ENCODE assay signal across 17 cellular contexts in the genomic region with DNA sequence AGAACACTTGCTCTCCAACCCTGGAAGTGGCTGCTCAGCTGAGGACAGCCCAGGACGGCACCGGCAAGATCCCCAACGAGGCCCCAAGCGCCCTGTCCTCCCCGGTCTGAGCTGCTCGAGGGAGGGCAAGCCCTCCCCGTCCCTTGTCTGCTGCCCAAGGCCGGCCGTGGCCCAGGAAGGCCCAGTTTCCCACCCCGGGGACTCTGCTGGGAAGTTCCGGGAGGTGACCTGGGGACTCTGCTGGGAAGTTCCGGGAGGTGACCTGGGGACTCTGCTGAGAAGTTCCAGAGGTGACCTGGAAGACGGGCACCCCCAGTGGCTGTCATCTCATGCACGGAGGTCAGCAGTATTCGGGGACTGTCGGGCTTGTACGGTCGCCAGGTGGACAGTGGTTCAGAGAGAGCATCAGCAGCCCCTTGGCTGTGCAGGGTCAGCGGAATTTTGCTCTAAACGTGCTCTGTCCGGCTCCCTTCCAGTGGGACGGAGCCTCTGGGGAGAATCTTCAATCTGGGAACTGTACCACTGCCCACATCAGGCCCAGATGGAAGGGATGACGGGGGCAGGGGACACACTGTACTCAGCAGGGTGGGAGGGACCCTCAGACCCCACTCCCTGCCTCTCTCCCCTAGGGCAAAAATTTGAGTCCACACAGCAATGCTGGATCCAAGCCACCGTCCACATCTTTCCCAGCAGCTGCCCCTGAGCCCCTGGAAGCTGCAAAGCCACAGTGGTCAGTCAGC. TPM values are rescaled to one million over a fixed set of nuclear protein-coding genes. Genes with fewer than 3 reads are reported as not detected.
DNase-seq lines count a peak whose midpoint lies in the region; ATAC-seq and TF ChIP-seq lines count a peak whose summit lies in the region.
"Had no signal": no experiment of that assay in that cellular context is flagged by ENCODE, and none has a peak within 500 bp of the region (broad histone marks: within the 10 kb centered on the region; RNA-seq: fewer than 3 reads in every experiment).

No MANE protein-coding gene starts in this region.

- H3K18ac ChIP-seq in neuronal stem cell (ENCODE audit: low read length) (peak overlapping the region; percentile 58), trophoblast cell (ENCODE audit: low read length) (no peak overlapping the region)

- H3K27me3 ChIP-seq in HUES6 (ENCODE audit: control insufficient read depth, insufficient read depth, low read length): no peaks in the 10 kb centered on the region
- peaks cover 0 to 3% (median 0%) of the 10 kb centered on the region in 3 experiments for H3K27me3 ChIP-seq in neuronal stem cell (ENCODE audit: control insufficient read depth in 3 of 3, insufficient read depth in 3 of 3, low read depth in 1 of 3, low read length in 3 of 3)
- no peaks in the 10 kb centered on the region for H3K27me3 ChIP-seq in tibial artery
- H3K27me3 ChIP-seq in trophoblast cell (ENCODE audit: insufficient read depth, low read length): no peaks in the 10 kb centered on the region
- H3K27me3 ChIP-seq: MG63 had no signal

- H2AK5ac ChIP-seq in neuronal stem cell (ENCODE audit: low read depth, low read length): peak overlapping the region; percentile 32
- no peak overlapping the region for H2AK5ac ChIP-seq in trophoblast cell (ENCODE audit: low read length)

- no peak overlapping the region for H3K9ac ChIP-seq in HUES6 (ENCODE audit: low read length)
- H3K9ac ChIP-seq in neuronal stem cell (ENCODE audit: low read depth, low read length, poor library complexity): peak overlapping the region; percentile 32
- no peak overlapping the region for H3K9ac ChIP-seq in trophoblast cell (ENCODE audit: low read length)

- H2BK5ac ChIP-seq in neuronal stem cell (ENCODE audit: low read length) (peak overlapping the region; percentile 71), trophoblast cell (ENCODE audit: low read depth, low read length, poor library complexity) (no peak overlapping the region)

- DNase-seq in epidermal melanocyte (ENCODE audit: insufficient read length, low spot score) (peak; percentile 13), neuronal stem cell (ENCODE audit: low spot score) (no peak), tibial artery (peak in 1 of 2 donors; percentile 62), trophoblast cell (no peak), NCI-H510A treated with DMSO at 0.1 percent for 48 hours (lab: John Stamatoyannopoulos, UW) (no peak)
- DNase-seq: activated CD4-positive, alpha-beta T cell treated with anti-CD3 and anti-CD28 coated beads, Interleukin-2, amount 50 U/mL, for 1 hour; activated naive CD8-positive, alpha-beta T cell treated with anti-CD3 and anti-CD28 coated beads, Interleukin-2, amount 50 U/mL, for 24 hours; activated T-cell treated with anti-CD3 and anti-CD28 coated beads, Interleukin-2, amount 50 U/mL, for 4 hours; central memory CD4-positive, alpha-beta T cell; MG63; NCI-H187 treated with DMSO at 0.1 percent for 48 hours; NCI-H510A; stimulated activated naive CD8-positive, alpha-beta T cell treated with anti-CD3 and anti-CD28 coated beads, Interleukin-15, amount 100 ng/mL, for 72 hours had no signal

- H3K14ac ChIP-seq in neuronal stem cell (ENCODE audit: low read length) (peak overlapping the region; percentile 47), trophoblast cell (ENCODE audit: low read length) (no peak overlapping the region)

- H2AFZ ChIP-seq in neuronal stem cell (ENCODE audit: low read length) (no peak overlapping the region), trophoblast cell (ENCODE audit: insufficient read depth, low read length, poor library complexity) (no peak overlapping the region)
- H2AFZ ChIP-seq: GM23338 had no signal

- no peak overlapping the region for H3K27ac Mint-ChIP-seq in stimulated activated memory B cell treated with anti-CD40 and anti-IgM and Interleukin-4, amounts not matched to agents 10 μg/mL and 1 μg/mL and 100 μg/mL, for 72 hours
- H3K27ac Mint-ChIP-seq: activated naive CD8-positive, alpha-beta T cell treated with anti-CD3 and anti-CD28 coated beads, Interleukin-2, amount 50 U/mL, for 24 hours had no signal

- H3K9me3 Mint-ChIP-seq in stimulated activated memory B cell treated with anti-CD40 and anti-IgM and Interleukin-4, amounts not matched to agents 10 μg/mL and 1 μg/mL and 100 μg/mL, for 72 hours: no peaks in the 10 kb centered on the region
- H3K9me3 Mint-ChIP-seq: activated naive CD8-positive, alpha-beta T cell treated with anti-CD3 and anti-CD28 coated beads, Interleukin-2, amount 50 U/mL, for 24 hours; activated T-cell treated with anti-CD3 and anti-CD28 coated beads, Interleukin-2, amount 50 U/mL, for 4 hours; CD4-positive, alpha-beta memory T cell; GM23338; stimulated activated naive CD8-positive, alpha-beta T cell treated with anti-CD3 and anti-CD28 coated beads, Interleukin-15, amount 100 ng/mL, for 72 hours had no signal

- no peak overlapping the region for H4K8ac ChIP-seq in neuronal stem cell (ENCODE audit: low read depth, low read length)
- H4K8ac ChIP-seq in trophoblast cell (ENCODE audit: low read depth, low read length): no peak overlapping the region

- H3K4me1 ChIP-seq in HUES6 (ENCODE audit: control insufficient read depth, insufficient read depth, low read length): peaks cover 57% of the 10 kb centered on the region
- peaks cover 2 to 9% of the 10 kb centered on the region in 2 donors for H3K4me1 ChIP-seq in neuronal stem cell (ENCODE audit: control insufficient read depth in 2 of 2, insufficient read depth in 1 of 2, low read depth in 1 of 2, low read length in 2 of 2)
- peaks cover 25 to 96% (median 89%) of the 10 kb centered on the region in 4 donors for H3K4me1 ChIP-seq in tibial artery
- H3K4me1 ChIP-seq in trophoblast cell (ENCODE audit: control insufficient read depth in 1 of 2, insufficient read depth in 2 of 2, low read length in 2 of 2): peaks cover 18 to 22% of the 10 kb centered on the region in 2 experiments

- no peak overlapping the region for H4K12ac ChIP-seq in trophoblast cell (ENCODE audit: low read depth, low read length)

- H3K4ac ChIP-seq in neuronal stem cell (ENCODE audit: low read length) (no peak overlapping the region), trophoblast cell (ENCODE audit: low read depth, low read length) (no peak overlapping the region)

- H2BK15ac ChIP-seq in neuronal stem cell (ENCODE audit: low read length): peak overlapping the region; percentile 43

- no peaks in the 10 kb centered on the region for H3K36me3 Mint-ChIP-seq in stimulated activated memory B cell treated with anti-CD40 and anti-IgM and Interleukin-4, amounts not matched to agents 10 μg/mL and 1 μg/mL and 100 μg/mL, for 72 hours

- H4K91ac ChIP-seq in neuronal stem cell (ENCODE audit: low read depth, low read length, poor library complexity): no peak overlapping the region
- H4K91ac ChIP-seq in trophoblast cell (ENCODE audit: low read depth, low read length): no peak overlapping the region

- H3K79me1 ChIP-seq in neuronal stem cell (ENCODE audit: low read depth, low read length) (peaks cover 7% of the 10 kb centered on the region), trophoblast cell (ENCODE audit: low read length) (peaks cover 12% of the 10 kb centered on the region)

- H3K27me3 Mint-ChIP-seq in stimulated activated memory B cell treated with anti-CD40 and anti-IgM and Interleukin-4, amounts not matched to agents 10 μg/mL and 1 μg/mL and 100 μg/mL, for 72 hours: peaks cover 54% of the 10 kb centered on the region
- H3K27me3 Mint-ChIP-seq: activated naive CD8-positive, alpha-beta T cell treated with anti-CD3 and anti-CD28 coated beads, Interleukin-2, amount 50 U/mL, for 24 hours; CD4-positive, alpha-beta memory T cell; stimulated activated naive CD8-positive, alpha-beta T cell treated with anti-CD3 and anti-CD28 coated beads, Interleukin-15, amount 100 ng/mL, for 72 hours had no signal

- intact Hi-C loops in tibial artery (cut with DNase I; ENCODE audit: low total_unique reads): loop anchor here (5.0 kb wide), 2 partner anchors 34 to 36 kb away; no protein-coding TSS in a partner anchor

- H2BK120ac ChIP-seq in neuronal stem cell (ENCODE audit: low read depth, low read length) (no peak overlapping the region), trophoblast cell (ENCODE audit: insufficient read depth, low read length, poor library complexity) (no peak overlapping the region)

- H3K27ac ChIP-seq in HUES6 (ENCODE audit: low read depth, low read length) (0 out of 2 replicates have a peak overlapping the region, but pooled peaks have one; percentile 19), neuronal stem cell (replicated peaks; ENCODE audit: low read length) (no peak overlapping the region), tibial artery (peak overlapping the region; percentile 96), trophoblast cell (ENCODE audit: low read depth, low read length) (no peak overlapping the region)

- TF ChIP-seq CTCF in tibial artery (IDR thresholded peaks at IDR 0.05): no peak

- H3K9me3 ChIP-seq in HUES6 (ENCODE audit: control insufficient read depth, insufficient read depth, low read depth, low read length) (no peaks in the 10 kb centered on the region), neuronal stem cell (replicated peaks in 1 of 2; ENCODE audit: control insufficient read depth in 2 of 2, insufficient read depth in 1 of 2, low read depth in 1 of 2, low read length in 2 of 2) (no peaks in the 10 kb centered on the region), tibial artery (no peaks in the 10 kb centered on the region), trophoblast cell (ENCODE audit: insufficient read depth, low read depth, low read length) (no peaks in the 10 kb centered on the region)
- H3K9me3 ChIP-seq: MG63 had no signal

- H3K23ac ChIP-seq in neuronal stem cell (ENCODE audit: low read depth, low read length, poor library complexity): peak overlapping the region; percentile 6
- H3K23ac ChIP-seq in trophoblast cell (ENCODE audit: low read length): no peak overlapping the region

- ATAC-seq in stimulated activated memory B cell treated with anti-CD40 and anti-IgM and Interleukin-4, amounts not matched to agents 10 μg/mL and 1 μg/mL and 100 μg/mL, for 72 hours: no peak
- ATAC-seq: activated naive CD8-positive, alpha-beta T cell treated with anti-CD3 and anti-CD28 coated beads, Interleukin-2, amount 50 U/mL, for 24 hours; activated T-cell treated with anti-CD3 and anti-CD28 coated beads, Interleukin-2, amount 50 U/mL, for 4 hours; GM23338; stimulated activated naive CD8-positive, alpha-beta T cell treated with anti-CD3 and anti-CD28 coated beads, Interleukin-15, amount 100 ng/mL, for 72 hours had no signal

- H3K4me1 Mint-ChIP-seq in stimulated activated memory B cell treated with anti-CD40 and anti-IgM and Interleukin-4, amounts not matched to agents 10 μg/mL and 1 μg/mL and 100 μg/mL, for 72 hours: peaks cover 8% of the 10 kb centered on the region

- H3K36me3 ChIP-seq in HUES6 (ENCODE audit: control insufficient read depth, insufficient read depth, low read length) (no peaks in the 10 kb centered on the region), neuronal stem cell (replicated peaks in 1 of 2; ENCODE audit: control insufficient read depth in 2 of 2, insufficient read depth in 2 of 2, low read length in 2 of 2) (no peaks in the 10 kb centered on the region), tibial artery (peaks cover 0 to 10% (median 1%) of the 10 kb centered on the region in 3 donors), trophoblast cell (ENCODE audit: control insufficient read depth in 1 of 2, insufficient read depth in 2 of 2, low read length in 2 of 2) (peaks cover 7% of the 10 kb centered on the region in 2 experiments)

- H3K4me3 ChIP-seq in HUES6 (ENCODE audit: low read depth, low read length) (no peak overlapping the region), neuronal stem cell (ENCODE audit: low read length in 2 of 2) (no peak overlapping the region), tibial artery (no peak overlapping the region), trophoblast cell (ENCODE audit: low read depth, low read length) (no peak overlapping the region)
- H3K4me3 ChIP-seq: GM23338, MG63 had no signal

- no peak overlapping the region for H2BK12ac ChIP-seq in neuronal stem cell (ENCODE audit: low read length)
- no peak overlapping the region for H2BK12ac ChIP-seq in trophoblast cell (ENCODE audit: low read length)

- peaks cover 4% of the 10 kb centered on the region for H3K79me2 ChIP-seq in trophoblast cell (ENCODE audit: control insufficient read depth, insufficient read depth, low read length, poor library complexity)

- H3K4me2 ChIP-seq in neuronal stem cell (ENCODE audit: insufficient read depth, low read length, poor library complexity, severe bottlenecking): no peak overlapping the region
- no peak overlapping the region for H3K4me2 ChIP-seq in trophoblast cell (ENCODE audit: low read length)
- H3K4me2 ChIP-seq: GM23338 had no signal

- no peak overlapping the region for H3K4me3 Mint-ChIP-seq in stimulated activated memory B cell treated with anti-CD40 and anti-IgM and Interleukin-4, amounts not matched to agents 10 μg/mL and 1 μg/mL and 100 μg/mL, for 72 hours
- H3K4me3 Mint-ChIP-seq: activated naive CD8-positive, alpha-beta T cell treated with anti-CD3 and anti-CD28 coated beads, Interleukin-2, amount 50 U/mL, for 24 hours; activated T-cell treated with anti-CD3 and anti-CD28 coated beads, Interleukin-2, amount 50 U/mL, for 4 hours; CD4-positive, alpha-beta memory T cell; GM23338; stimulated activated naive CD8-positive, alpha-beta T cell treated with anti-CD3 and anti-CD28 coated beads, Interleukin-15, amount 100 ng/mL, for 72 hours had no signal

- no CpG with 5 or more reads among the region's 24 CpGs for WGBS in neuronal stem cell (ENCODE audit: extremely low coverage in 2 of 2, insufficient read length in 2 of 2, insufficient replicate concordance in 1 of 2), 2 donors
- no CpG with 5 or more reads among the region's 24 CpGs for WGBS in trophoblast cell (ENCODE audit: extremely low coverage, insufficient coverage, insufficient read length)

RNA-seq across cellular contexts. Expression of a gene that starts 7.2 kb away (rescaled TPM):
- polyA plus RNA-seq in neuronal stem cell (2013, experiment 1 of 2): 4.9 TPM
- polyA plus RNA-seq in neuronal stem cell (2013, experiment 2 of 2): 5.0 TPM
- polyA plus RNA-seq in trophoblast cell (2013): 13.9 and 14.5 TPM in 2 replicates

RNA-seq across cellular contexts. Expression of a gene that starts 30.8 kb away (rescaled TPM):
- 23.6 TPM for polyA plus RNA-seq in neuronal stem cell (2013, experiment 1 of 2)
- polyA plus RNA-seq in neuronal stem cell (2013, experiment 2 of 2): 22.7 TPM
- polyA plus RNA-seq in trophoblast cell (2013): 18.2 and 18.3 TPM in 2 replicates

Comparison
In these comparisons a context has a peak if more than half of its experiments do, and no peak if none do; other contexts are left out.
1. H3K27ac ChIP-seq: peak in HUES6 (single experiment) and tibial artery (2 of 2); none in neuronal stem cell (single experiment) and trophoblast cell (single experiment).